Comparison of ENCODE assay signal across 25 cellular contexts in the genomic region with DNA sequence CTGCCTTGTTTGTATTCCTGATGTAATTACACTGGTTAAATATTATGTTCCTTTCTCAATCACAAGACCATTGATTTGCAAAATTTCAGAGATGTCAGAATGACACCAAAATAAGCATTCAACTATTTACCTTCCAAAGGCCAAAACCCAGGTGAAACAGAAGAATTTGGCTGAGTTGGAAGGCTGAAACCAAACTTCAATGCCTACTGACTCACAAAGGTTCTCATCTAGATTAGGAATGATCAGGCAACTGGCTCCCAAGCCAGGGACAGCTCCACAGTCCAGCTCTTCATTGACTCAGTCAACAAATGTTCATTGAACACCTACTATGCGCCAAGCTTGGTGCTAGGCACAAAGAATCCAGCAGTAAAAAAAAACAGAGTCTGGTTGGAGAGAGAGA.
"Had no signal": no experiment of that assay in that cellular context is flagged by ENCODE, and none has a peak within 500 bp of the region (broad histone marks: within the 10 kb centered on the region; RNA-seq: fewer than 3 reads in every experiment).

No MANE protein-coding gene starts in this region.

- FAIRE-seq: HTR-8/SVneo, RCC 7860 had no signal

- H3K4me1 ChIP-seq: SJSA1 had no signal

- H3K36me3 ChIP-seq: MG63, SJSA1 had no signal

- H3K4me3 ChIP-seq: MG63, SJSA1, SK-N-MC had no signal

- DNase-seq: Karpas-422, KG1, MG63, NCI-H1092, NCI-H1105 treated with DMSO at 0.1 percent for 48 hours, NCI-H1417 treated with DMSO at 0.1 percent for 48 hours, NCI-H146, NCI-H1694 treated with DMSO at 0.1 percent for 48 hours, NCI-H2029, NCI-H2081 treated with DMSO at 0.1 percent for 48 hours, NCI-H2171, NCI-H226, NCI-H446, NCI-H510A, NCI-H524 treated with DMSO at 0.1 percent for 48 hours, NCI-H69, NCI-H774, Right ventricle myocardium superior, RPMI8226, SIG-M5 had no signal

- H3K27ac ChIP-seq: HL-60, SJSA1, SK-N-MC had no signal

- H3K9me3 ChIP-seq: SJSA1 had no signal
